ENCODE assay signal across 8 cellular contexts in the genomic region with DNA sequence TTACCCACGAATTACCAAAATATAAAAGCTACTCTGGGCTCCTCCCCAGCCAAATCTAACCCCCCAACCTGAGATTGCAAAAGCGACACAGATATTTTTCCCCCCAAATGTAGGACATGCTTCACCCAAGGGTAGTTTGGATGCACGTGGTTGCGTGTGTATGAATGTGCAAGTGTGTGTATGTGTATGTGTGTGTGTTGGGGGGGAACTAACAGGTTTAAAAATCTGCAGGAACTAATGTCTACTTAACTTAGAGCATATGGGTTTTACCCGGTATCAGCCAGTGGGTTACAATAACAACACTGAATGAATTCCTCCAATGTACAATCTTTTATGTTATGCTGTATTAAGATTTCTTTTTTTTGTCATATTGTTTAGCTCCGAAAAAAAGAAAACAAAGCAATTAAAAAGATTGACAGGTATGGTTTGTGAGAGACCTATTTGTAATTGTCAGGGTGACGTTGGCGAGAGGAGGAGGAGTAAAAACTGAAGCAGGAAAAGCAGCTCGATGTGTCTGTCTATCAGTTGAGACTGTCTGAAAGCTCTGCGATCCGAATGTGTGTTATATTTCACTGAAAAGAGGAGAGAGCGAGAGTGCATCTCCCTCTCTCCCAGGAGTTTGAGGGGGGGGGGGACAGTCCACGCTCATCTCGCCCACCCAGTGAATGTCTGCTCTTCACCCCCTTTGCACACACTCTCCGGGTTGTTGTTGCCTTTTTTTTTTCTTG. TPM values are rescaled to one million over a fixed set of nuclear protein-coding genes. Genes with fewer than 3 reads are reported as not detected.
A peak's percentile ranks its signal among the peaks of the same experiment; 100 is the strongest.
DNase-seq lines count a peak whose midpoint lies in the region; ATAC-seq and TF ChIP-seq lines count a peak whose summit lies in the region.

A gene with protein sequence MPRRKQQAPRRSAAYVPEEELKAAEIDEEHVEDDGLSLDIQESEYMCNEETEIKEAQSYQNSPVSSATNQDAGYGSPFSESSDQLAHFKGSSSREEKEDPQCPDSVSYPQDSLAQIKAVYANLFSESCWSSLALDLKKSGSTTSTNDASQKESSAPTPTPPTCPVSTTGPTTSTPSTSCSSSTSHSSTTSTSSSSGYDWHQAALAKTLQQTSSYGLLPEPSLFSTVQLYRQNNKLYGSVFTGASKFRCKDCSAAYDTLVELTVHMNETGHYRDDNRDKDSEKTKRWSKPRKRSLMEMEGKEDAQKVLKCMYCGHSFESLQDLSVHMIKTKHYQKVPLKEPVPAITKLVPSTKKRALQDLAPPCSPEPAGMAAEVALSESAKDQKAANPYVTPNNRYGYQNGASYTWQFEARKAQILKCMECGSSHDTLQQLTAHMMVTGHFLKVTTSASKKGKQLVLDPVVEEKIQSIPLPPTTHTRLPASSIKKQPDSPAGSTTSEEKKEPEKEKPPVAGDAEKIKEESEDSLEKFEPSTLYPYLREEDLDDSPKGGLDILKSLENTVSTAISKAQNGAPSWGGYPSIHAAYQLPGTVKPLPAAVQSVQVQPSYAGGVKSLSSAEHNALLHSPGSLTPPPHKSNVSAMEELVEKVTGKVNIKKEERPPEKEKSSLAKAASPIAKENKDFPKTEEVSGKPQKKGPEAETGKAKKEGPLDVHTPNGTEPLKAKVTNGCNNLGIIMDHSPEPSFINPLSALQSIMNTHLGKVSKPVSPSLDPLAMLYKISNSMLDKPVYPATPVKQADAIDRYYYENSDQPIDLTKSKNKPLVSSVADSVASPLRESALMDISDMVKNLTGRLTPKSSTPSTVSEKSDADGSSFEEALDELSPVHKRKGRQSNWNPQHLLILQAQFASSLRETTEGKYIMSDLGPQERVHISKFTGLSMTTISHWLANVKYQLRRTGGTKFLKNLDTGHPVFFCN (N-terminal part only) (plus strand): TSS at position 524 of the 728 bp plus-strand sequence. CDS start 1,080 bp downstream, outside the sequence.

- peaks cover 65% of the 10 kb centered on the region for H3K4me1 Mint-ChIP-seq in brain

- peaks cover 4% of the 10 kb centered on the region for H3K36me3 Mint-ChIP-seq in brain

- no peaks in the 10 kb centered on the region for H3K27me3 ChIP-seq in rectal smooth muscle tissue (ENCODE audit: control insufficient read depth, insufficient read depth, low read length)

- ATAC-seq in GM18505 (IDR thresholded peaks at IDR 0.05; ENCODE audit: unreplicated experiment) (peak; percentile 26), HG02973 (IDR thresholded peaks at IDR 0.05; ENCODE audit: unreplicated experiment) (peak; percentile 32)

- peak within 1 kb of the TSS; percentile 98 for H3K27ac ChIP-seq in rectal smooth muscle tissue (ENCODE audit: low read depth, low read length)

- H3K27ac Mint-ChIP-seq in brain = peak within 1 kb of the TSS; percentile 97 to 99 (median 98)

- no peak for TF ChIP-seq CTCF in brain (conservative IDR thresholded peaks at IDR 0.05)

- H3K4me1 ChIP-seq in rectal smooth muscle tissue (ENCODE audit: control insufficient read depth, insufficient read depth, low read length) = peaks cover 12% of the 10 kb centered on the region

- H3K4me3 Mint-ChIP-seq in brain = peak within 1 kb of the TSS; percentile 94 to 99 (median 97)

- peaks cover 38% of the 10 kb centered on the region for H3K27me3 Mint-ChIP-seq in brain

- H3K4me3 ChIP-seq in rectal smooth muscle tissue (ENCODE audit: low read length) = peak within 1 kb of the TSS; percentile 97

- peak; percentile 68 for TF ChIP-seq POLR2A in GM18505 (IDR thresholded peaks at IDR 0.05; ENCODE audit: borderline replicate concordance, extremely low read depth, insufficient read depth, insufficient read length)

- H3K36me3 ChIP-seq in rectal smooth muscle tissue (ENCODE audit: control insufficient read depth, insufficient read depth, low read length) = no peaks in the 10 kb centered on the region

- H3K9ac ChIP-seq in rectal smooth muscle tissue (ENCODE audit: low read length) = peak within 1 kb of the TSS; percentile 80

- DNase-seq in 8988T (peak; percentile 21), NCI-H1694 treated with DMSO at 0.1 percent for 48 hours (lab: John Stamatoyannopoulos, UW) (peak; percentile 92), T-helper 1 cell (peak in 4 of 5 donors; percentile 48 to 85 (median 60)), hippocampal formation (lab: John Stamatoyannopoulos, UW) (peak; percentile 38 to 93)

- H3K9me3 Mint-ChIP-seq in brain = peaks cover 0 to 3% (median 0%) of the 10 kb centered on the region in 5 experiments

RNA-seq across cellular contexts. Expression of the gene that starts here (rescaled TPM):
- polyA plus RNA-seq in brain (ENCODE audit: insufficient read depth, low read depth, low replicate concordance) = 35.6 TPM

Comparison
In these comparisons a context has a peak if more than half of its experiments do, and no peak if none do; other contexts are left out.
1. Peak in every context shown above with its lines: DNase-seq, ATAC-seq, H3K4me3 ChIP-seq and H3K27ac ChIP-seq.
2. DNase-seq: peak in every context shown above with its lines; median percentile 92 in NCI-H1694 treated with DMSO at 0.1 percent for 48 hours; 66 in hippocampal formation; 60 in T-helper 1 cell; 21 in 8988T.